ENCODE assay signal across 14 cellular contexts in the genomic region with DNA sequence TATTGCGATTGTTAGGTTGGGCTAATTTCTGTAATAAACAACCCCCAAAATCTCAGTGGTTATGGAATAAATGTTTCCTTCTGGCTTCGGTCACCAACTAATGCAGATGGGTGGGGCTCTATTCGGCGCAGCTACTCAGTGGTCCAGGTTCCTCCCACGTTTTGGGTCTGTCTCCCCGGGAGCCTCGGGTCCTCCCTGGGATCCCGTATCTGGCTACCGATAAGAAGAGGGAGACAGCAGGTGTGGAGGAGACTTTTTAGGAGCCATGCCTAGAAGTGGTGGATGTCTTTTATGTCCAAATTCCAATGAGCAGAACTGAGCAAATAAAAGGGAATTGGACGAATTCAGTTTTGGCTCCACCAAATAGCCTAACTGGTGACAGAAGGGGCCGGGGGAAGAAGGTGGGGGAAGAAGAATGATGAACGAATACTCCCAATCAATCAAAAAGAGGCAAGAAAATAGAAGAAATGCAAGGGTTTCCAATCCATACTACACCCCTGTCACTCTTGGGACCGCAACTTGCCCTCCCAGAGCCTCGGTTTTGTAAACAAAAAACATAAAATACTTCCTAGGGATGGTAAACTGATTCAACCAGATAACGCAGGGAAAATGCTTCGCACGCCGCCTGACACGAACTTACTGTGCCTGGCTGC. TPM values are rescaled to one million over a fixed set of nuclear protein-coding genes. Genes with fewer than 3 reads are reported as not detected.
DNase-seq lines count a peak whose midpoint lies in the region; ATAC-seq and TF ChIP-seq lines count a peak whose summit lies in the region.
"Had no signal": no experiment of that assay in that cellular context is flagged by ENCODE, and none has a peak within 500 bp of the region (broad histone marks: within the 10 kb centered on the region; RNA-seq: fewer than 3 reads in every experiment).

No MANE protein-coding gene starts in this region.

- H3K36me3 ChIP-seq in cardiac muscle cell: no peaks in the 10 kb centered on the region
- H3K36me3 ChIP-seq: BLaER1 treated with 17β-estradiol and CSF1 and Interleukin-3, amounts not matched to agents 10 nM and 100 nM; esophagus squamous epithelium had no signal

- H3K4me1 Mint-ChIP-seq in immature natural killer cell (peaks cover 5 to 10% of the 10 kb centered on the region in 2 donors), type B pancreatic cell (ENCODE audit: unreplicated experiment) (no peaks in the 10 kb centered on the region)

- H3K27ac Mint-ChIP-seq in immature natural killer cell: no peak overlapping the region
- H3K27ac Mint-ChIP-seq in type B pancreatic cell: peak overlapping the region; percentile 45

- peak overlapping the region; percentile 23 for H3K4me3 ChIP-seq in cardiac muscle cell
- H3K4me3 ChIP-seq: BLaER1 treated with 17β-estradiol and CSF1 and Interleukin-3, amounts not matched to agents 10 nM and 100 nM; esophagus squamous epithelium had no signal

- H3K9me3 ChIP-seq in cardiac muscle cell (ENCODE audit: low read depth): no peaks in the 10 kb centered on the region

- no peak overlapping the region for H3K27ac ChIP-seq in cardiac muscle cell
- H3K27ac ChIP-seq: BLaER1 treated with 17β-estradiol and CSF1 and Interleukin-3, amounts not matched to agents 10 nM and 100 nM; esophagus squamous epithelium; HL-60 had no signal

- H3K4me3 Mint-ChIP-seq in immature natural killer cell (peak overlapping the region in 4 of 5 donors; percentile 3 to 66 (median 6)), type B pancreatic cell (peak overlapping the region; percentile 79)
- H3K4me3 Mint-ChIP-seq: activated T-cell treated with anti-CD3 and anti-CD28 coated beads, Interleukin-2, amount 50 U/mL, for 4 hours had no signal

- H3K4me1 ChIP-seq in cardiac muscle cell (ENCODE audit: low read depth): no peaks in the 10 kb centered on the region
- H3K4me1 ChIP-seq: BLaER1 treated with 17β-estradiol and CSF1 and Interleukin-3, amounts not matched to agents 10 nM and 100 nM had no signal

- no peak for ATAC-seq in left cardiac atrium

- intact Hi-C loops in left cardiac atrium (cut with DNase I): no loop called here

- DNase-seq in cardiac muscle cell (ENCODE audit: low read depth in 1 of 2, low spot score in 1 of 2) (no peak), left cardiac atrium (no peak), cerebellum (ENCODE audit: low spot score) (peak; percentile 13), immature natural killer cell (no peak), type B pancreatic cell (ENCODE audit: extremely low spot score, unreplicated experiment) (peak; percentile 18), DMS153 (lab: John Stamatoyannopoulos, UW) (no peak), activated gamma-delta T cell treated with Interleukin-2 at 50 U/mL for 16 hours (no peak)
- no peak for DNase-seq in activated CD8-positive, alpha-beta memory T cell treated with anti-CD3 and anti-CD28 coated beads, Interleukin-2, amount 50 U/mL, for 48 hours
- DNase-seq: activated T-cell treated with anti-CD3 and anti-CD28 coated beads, Interleukin-2, amount 50 U/mL, for 4 hours; esophagus squamous epithelium; NCI-H226; stimulated activated naive CD4-positive, alpha-beta T cell had no signal

- H3K27me3 ChIP-seq in cardiac muscle cell: peaks cover 62% of the 10 kb centered on the region
- H3K27me3 ChIP-seq: BLaER1 treated with 17β-estradiol and CSF1 and Interleukin-3, amounts not matched to agents 10 nM and 100 nM had no signal

- H3K36me3 Mint-ChIP-seq in immature natural killer cell (no peaks in the 10 kb centered on the region), type B pancreatic cell (no peaks in the 10 kb centered on the region)

- H3K27me3 Mint-ChIP-seq in immature natural killer cell (ENCODE audit: low read depth in 3 of 3) (peaks cover 0 to 28% (median 1%) of the 10 kb centered on the region in 3 donors), type B pancreatic cell (peaks cover 69% of the 10 kb centered on the region)

- no peak for TF ChIP-seq CTCF in cardiac muscle cell (IDR thresholded peaks at IDR 0.05; ENCODE audit: low read depth, low read length)
- no peak for TF ChIP-seq CTCF in type B pancreatic cell (conservative IDR thresholded peaks at IDR 0.05)

- peaks cover 3 to 48% (median 12%) of the 10 kb centered on the region in 6 donors for H3K9me3 Mint-ChIP-seq in immature natural killer cell
- peaks cover 11% of the 10 kb centered on the region for H3K9me3 Mint-ChIP-seq in type B pancreatic cell

RNA-seq across cellular contexts. Expression of gene C10orf53, which starts 0.5 kb away (rescaled TPM):
- total RNA-seq in cardiac muscle cell: 0.11 TPM in 1 of 2 replicates, not detected in the other
- not detected in 2 replicates for polyA plus RNA-seq in cardiac muscle cell
- not detected for total RNA-seq in left cardiac atrium
- 0.18 TPM for total RNA-seq in cerebellum
- polyA plus RNA-seq in immature natural killer cell: not detected
- total RNA-seq in type B pancreatic cell (ENCODE audit: low replicate concordance): not detected in 2 replicates
- total RNA-seq: activated T-cell treated with anti-CD3 and anti-CD28 coated beads, Interleukin-2, amount 50 U/mL, for 4 hours; esophagus squamous epithelium had no signal

Comparison
In these comparisons a context has a peak if more than half of its experiments do, and no peak if none do; other contexts are left out.
1. DNase-seq: peak in cerebellum (single experiment) and type B pancreatic cell (single experiment); none in cardiac muscle cell (0 of 2), left cardiac atrium (single experiment), immature natural killer cell (0 of 3), DMS153 (single experiment), activated CD8-positive, alpha-beta memory T cell treated with anti-CD3 and anti-CD28 coated beads, Interleukin-2, amount 50 U/mL, for 48 hours (single experiment) and activated gamma-delta T cell treated with Interleukin-2 at 50 U/mL for 16 hours (single experiment).